ENCODE assay signal across 18 cellular contexts in the genomic region with DNA sequence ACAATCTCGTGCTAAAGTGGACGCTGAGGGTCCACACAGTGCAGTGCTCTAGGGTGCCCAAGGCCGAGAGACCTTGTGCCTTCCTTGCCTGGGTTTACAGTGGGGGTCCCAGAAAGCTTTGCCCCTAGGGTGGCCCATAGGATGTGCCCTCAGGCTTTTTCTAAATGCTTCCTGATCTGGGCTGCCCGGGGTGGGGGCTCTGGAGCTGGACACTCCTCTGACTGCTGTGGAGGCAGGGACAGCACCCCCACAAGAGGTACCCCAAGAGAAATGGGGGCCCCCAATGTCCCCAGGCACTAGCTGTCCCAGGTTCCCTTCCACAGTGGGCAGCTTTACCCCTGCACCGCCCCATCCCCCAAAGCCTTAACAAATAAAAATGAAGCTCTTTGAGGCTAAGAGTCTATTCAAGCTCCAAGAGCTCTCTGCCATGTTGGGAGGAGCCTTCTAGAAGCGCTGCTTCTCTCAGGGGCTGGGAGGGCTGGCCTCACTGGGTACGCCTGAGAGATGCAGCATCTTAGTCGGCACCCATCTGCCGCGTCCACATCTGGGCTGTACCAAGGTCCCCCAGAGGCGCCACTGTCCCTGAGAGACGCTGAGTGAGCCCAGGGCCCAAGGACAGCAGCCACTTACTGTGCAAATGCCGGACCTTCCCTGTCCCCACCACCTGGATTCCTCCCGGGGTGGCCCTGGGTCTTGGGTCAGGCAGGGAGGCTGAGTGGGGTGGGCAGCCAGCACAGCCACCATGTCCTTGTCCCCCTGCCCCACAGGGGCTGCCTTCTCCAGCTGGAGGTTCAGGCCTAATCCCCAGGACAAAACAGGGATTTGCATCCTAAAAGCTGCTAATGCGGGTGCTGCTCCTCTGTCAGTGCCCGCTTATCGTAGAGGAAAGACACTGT. TPM values are rescaled to one million over a fixed set of nuclear protein-coding genes. Genes with fewer than 3 reads are reported as not detected.
DNase-seq lines count a peak whose midpoint lies in the region; ATAC-seq and TF ChIP-seq lines count a peak whose summit lies in the region.
"Had no signal": no experiment of that assay in that cellular context is flagged by ENCODE, and none has a peak within 500 bp of the region (broad histone marks: within the 10 kb centered on the region; RNA-seq: fewer than 3 reads in every experiment).

No MANE protein-coding gene starts in this region.

- H2AFZ ChIP-seq in PC-9 (peak overlapping the region; percentile 77; the same call in 1 of the 2 replicates), trophoblast cell (ENCODE audit: insufficient read depth, low read length, poor library complexity) (no peak overlapping the region)

- no peak overlapping the region for H4K12ac ChIP-seq in trophoblast cell (ENCODE audit: low read depth, low read length)

- peak overlapping the region in 4 of 11 experiments; percentile 0 to 33 (median 22); a peak in 5 of 22 replicates for H3K9ac ChIP-seq in BLaER1 treated with 17β-estradiol and CSF1 and Interleukin-3, amounts not matched to agents 10 nM and 100 nM
- no peak overlapping the region for H3K9ac ChIP-seq in trophoblast cell (ENCODE audit: low read length)

- H3K9me2 ChIP-seq in PC-9 (ENCODE audit: insufficient read depth), result no peaks in the 10 kb centered on the region

- WGBS in trophoblast cell (ENCODE audit: extremely low coverage, insufficient coverage, insufficient read length), result no CpG with 5 or more reads among the region's 17 CpGs

- H3K4me1 Mint-ChIP-seq in osteocyte (ENCODE audit: unreplicated experiment), result peaks cover 5% of the 10 kb centered on the region

- H3K36me3 ChIP-seq in BLaER1 treated with 17β-estradiol and CSF1 and Interleukin-3, amounts not matched to agents 10 nM and 100 nM, result no peaks in the 10 kb centered on the region
- H3K36me3 ChIP-seq in PC-9 (ENCODE audit: low read depth), result no peaks in the 10 kb centered on the region
- H3K36me3 ChIP-seq in trophoblast cell (ENCODE audit: control insufficient read depth in 1 of 2, insufficient read depth in 2 of 2, low read length in 2 of 2), result no peaks in the 10 kb centered on the region
- H3K36me3 ChIP-seq: heart left ventricle, tibial nerve had no signal

- no peaks in the 10 kb centered on the region for H3K9me3 ChIP-seq in BLaER1 treated with 17β-estradiol and CSF1 and Interleukin-3, amounts not matched to agents 10 nM and 100 nM (replicated peaks in 1 of 11)
- H3K9me3 ChIP-seq in PC-9 (ENCODE audit: insufficient read depth, low read depth), result no peaks in the 10 kb centered on the region
- peaks cover 5% of the 10 kb centered on the region for H3K9me3 ChIP-seq in trophoblast cell (ENCODE audit: insufficient read depth, low read depth, low read length)
- H3K9me3 ChIP-seq: body of pancreas, heart left ventricle, tibial nerve had no signal

- no peak overlapping the region for H3K18ac ChIP-seq in trophoblast cell (ENCODE audit: low read length)

- H3K4me1 ChIP-seq in BLaER1 treated with 17β-estradiol and CSF1 and Interleukin-3, amounts not matched to agents 10 nM and 100 nM, result peaks cover 75 to 100% (median 89%) of the 10 kb centered on the region in 10 experiments
- H3K4me1 ChIP-seq in PC-9 (replicated peaks; ENCODE audit: insufficient read depth), result peaks cover 12% of the 10 kb centered on the region
- peaks cover 25 to 33% of the 10 kb centered on the region in 2 experiments for H3K4me1 ChIP-seq in trophoblast cell (ENCODE audit: control insufficient read depth in 1 of 2, insufficient read depth in 2 of 2, low read length in 2 of 2)

- H3K4ac ChIP-seq in trophoblast cell (ENCODE audit: low read depth, low read length), result no peak overlapping the region

- H3K9me3 Mint-ChIP-seq in osteocyte (ENCODE audit: unreplicated experiment), result no peaks in the 10 kb centered on the region
- H3K9me3 Mint-ChIP-seq: activated naive CD8-positive, alpha-beta T cell treated with anti-CD3 and anti-CD28 coated beads for 36 hours; activated T-helper 1 cell treated with anti-CD3 and anti-CD28 coated beads, Interleukin-12 subunit alpha, Interleukin-12 subunit beta, Interleukin-2, Interleukin-4 antibody, amounts not matched to agents 30 ng/mL and 10 ng/mL and 1 ng/mL, durations not matched to agents 14 hours and 24 hours and 36 hours; stimulated activated memory B cell treated with anti-CD40 and anti-IgM and Interleukin-4, amounts not matched to agents 10 μg/mL and 1 μg/mL and 100 μg/mL, for 72 hours had no signal

- no peak overlapping the region for H2BK5ac ChIP-seq in trophoblast cell (ENCODE audit: low read depth, low read length, poor library complexity)

- no peaks in the 10 kb centered on the region for H4K20me1 ChIP-seq in BLaER1 treated with 17β-estradiol and CSF1 and Interleukin-3, amounts not matched to agents 10 nM and 100 nM
- H4K20me1 ChIP-seq in PC-9 (ENCODE audit: insufficient read depth), result no peaks in the 10 kb centered on the region

- no peaks in the 10 kb centered on the region for H3K27me3 Mint-ChIP-seq in osteocyte (ENCODE audit: unreplicated experiment)
- H3K27me3 Mint-ChIP-seq: activated naive CD8-positive, alpha-beta T cell treated with anti-CD3 and anti-CD28 coated beads for 36 hours had no signal

- peak; percentile 44 for ATAC-seq in left colon
- ATAC-seq in GM21423 (IDR thresholded peaks at IDR 0.05; ENCODE audit: unreplicated experiment), result no peak

- peak overlapping the region; percentile 12 for H2AK5ac ChIP-seq in trophoblast cell (ENCODE audit: low read length)

- no peak overlapping the region for H3K27ac Mint-ChIP-seq in osteocyte (ENCODE audit: unreplicated experiment)
- H3K27ac Mint-ChIP-seq: activated naive CD8-positive, alpha-beta T cell treated with anti-CD3 and anti-CD28 coated beads for 36 hours; stimulated activated memory B cell treated with anti-CD40 and anti-IgM and Interleukin-4, amounts not matched to agents 10 μg/mL and 1 μg/mL and 100 μg/mL, for 72 hours had no signal

- intact Hi-C loops in PC-9 (cut with micrococcal nuclease; ENCODE audit: unreplicated experiment) (no loop called here), left colon (cut with DNase I, micrococcal nuclease) (no loop called here), posterior vena cava (cut with DNase I) (no loop called here)

- TF ChIP-seq CTCF in PC-9 (conservative IDR thresholded peaks at IDR 0.05) (no peak), osteocyte (IDR thresholded peaks at IDR 0.05) (no peak)

- H3K27me3 ChIP-seq in BLaER1 treated with 17β-estradiol and CSF1 and Interleukin-3, amounts not matched to agents 10 nM and 100 nM, result no peaks in the 10 kb centered on the region
- no peaks in the 10 kb centered on the region for H3K27me3 ChIP-seq in PC-9 (ENCODE audit: insufficient read depth, low read depth)
- H3K27me3 ChIP-seq in trophoblast cell (ENCODE audit: insufficient read depth, low read length), result no peaks in the 10 kb centered on the region
- H3K27me3 ChIP-seq: body of pancreas, tibial nerve had no signal

- no TSS peak for BruUV-seq in PC-9 (replicated peaks; lab: Mats Ljungman, UMichigan)

- H2BK12ac ChIP-seq in trophoblast cell (ENCODE audit: low read length), result peak overlapping the region; percentile 21

- H3F3A ChIP-seq in PC-9 (ENCODE audit: insufficient read depth, low read depth), result no peaks in the 10 kb centered on the region

- no peak overlapping the region for H2BK120ac ChIP-seq in trophoblast cell (ENCODE audit: insufficient read depth, low read length, poor library complexity)

- POLR2A ChIA-PET in PC-9 (lab: Charles Lee; ENCODE audit: unreplicated experiment), result interaction anchor here (0.6 kb wide), 1 partner anchor 1000 kb away, joined by 8 read pairs; no protein-coding TSS in a partner anchor

- no peak overlapping the region for H4K8ac ChIP-seq in trophoblast cell (ENCODE audit: low read depth, low read length)

- H3K4me3 Mint-ChIP-seq in osteocyte (ENCODE audit: unreplicated experiment), result no peak overlapping the region
- H3K4me3 Mint-ChIP-seq: activated naive CD8-positive, alpha-beta T cell treated with anti-CD3 and anti-CD28 coated beads for 36 hours; activated T-helper 1 cell treated with anti-CD3 and anti-CD28 coated beads, Interleukin-12 subunit alpha, Interleukin-12 subunit beta, Interleukin-2, Interleukin-4 antibody, amounts not matched to agents 30 ng/mL and 10 ng/mL and 1 ng/mL, durations not matched to agents 14 hours and 24 hours and 36 hours; stimulated activated memory B cell treated with anti-CD40 and anti-IgM and Interleukin-4, amounts not matched to agents 10 μg/mL and 1 μg/mL and 100 μg/mL, for 72 hours had no signal

- H3K36me3 Mint-ChIP-seq in osteocyte (ENCODE audit: unreplicated experiment), result no peaks in the 10 kb centered on the region
- H3K36me3 Mint-ChIP-seq: activated naive CD8-positive, alpha-beta T cell treated with anti-CD3 and anti-CD28 coated beads for 36 hours; stimulated activated memory B cell treated with anti-CD40 and anti-IgM and Interleukin-4, amounts not matched to agents 10 μg/mL and 1 μg/mL and 100 μg/mL, for 72 hours had no signal

- no peak overlapping the region for H3K23ac ChIP-seq in trophoblast cell (ENCODE audit: low read length)

- H3K4me2 ChIP-seq in BLaER1 treated with 17β-estradiol and CSF1 and Interleukin-3, amounts not matched to agents 10 nM and 100 nM, result peak overlapping the region; percentile 78 to 95 (median 88)
- H3K4me2 ChIP-seq in PC-9 (peak overlapping the region; percentile 69), trophoblast cell (ENCODE audit: low read length) (no peak overlapping the region)

- peaks cover 24% of the 10 kb centered on the region for H3K79me1 ChIP-seq in trophoblast cell (ENCODE audit: low read length)

- H3K4me3 ChIP-seq in BLaER1 treated with 17β-estradiol and CSF1 and Interleukin-3, amounts not matched to agents 10 nM and 100 nM, result no peak overlapping the region
- H3K4me3 ChIP-seq in PC-9 (no peak overlapping the region), trophoblast cell (ENCODE audit: low read depth, low read length) (no peak overlapping the region)
- H3K4me3 ChIP-seq: body of pancreas, heart left ventricle, tibial nerve had no signal

- DNase-seq in PC-9 (no peak), left colon (no peak), trophoblast cell (no peak), posterior vena cava (ENCODE audit: low spot score) (no peak), A172 (ENCODE audit: low spot score) (no peak), osteocyte (ENCODE audit: extremely low spot score, unreplicated experiment) (no peak)
- DNase-seq: NCI-H1092 treated with DMSO at 0.1 percent for 48 hours had no signal

- H3K27ac ChIP-seq in BLaER1 treated with 17β-estradiol and CSF1 and Interleukin-3, amounts not matched to agents 10 nM and 100 nM, result peak overlapping the region in 8 of 11 experiments; percentile 18 to 77 (median 62); a peak in 15 of 22 replicates
- H3K27ac ChIP-seq in PC-9 (no peak overlapping the region), trophoblast cell (ENCODE audit: low read depth, low read length) (no peak overlapping the region)
- H3K27ac ChIP-seq: body of pancreas, tibial nerve had no signal

- peak overlapping the region; percentile 33 for H4K91ac ChIP-seq in trophoblast cell (ENCODE audit: low read depth, low read length)

- H3K79me2 ChIP-seq in PC-9 (ENCODE audit: low read depth), result no peaks in the 10 kb centered on the region
- H3K79me2 ChIP-seq in trophoblast cell (ENCODE audit: control insufficient read depth, insufficient read depth, low read length, poor library complexity), result no peaks in the 10 kb centered on the region

- CTCF ChIA-PET in PC-9 (lab: Charles Lee), result no interaction called here

- peak overlapping the region; percentile 4 for H3K14ac ChIP-seq in trophoblast cell (ENCODE audit: low read length)

RNA-seq across cellular contexts. Expression of gene CEBPA, which starts 27.4 kb away (rescaled TPM):
- total RNA-seq in PC-9 (2021) (8.9 and 9.2 TPM in 2 replicates), left colon (10 to 100 TPM; 70.6 to 73.5 TPM), posterior vena cava (1 to 10 TPM; 6.3 to 8.0 TPM), osteocyte (0.86 and 1.4 TPM in 2 replicates)
- 148 and 169 TPM in 2 replicates for polyA plus RNA-seq in trophoblast cell (2013)
- total RNA-seq in A172 (2014; rRNA removed; shearing (Covaris generic)), result 3.9 and 4.3 TPM in 2 replicates

RNA-seq across cellular contexts. Expression of gene SLC7A10, which starts 49.3 kb away (rescaled TPM):
- not detected in 2 replicates for total RNA-seq in PC-9 (2021)
- under 1 TPM in 1 of 2 donors, not detected in 1; 0.22 TPM for total RNA-seq in left colon
- polyA plus RNA-seq in trophoblast cell (2013), result 0.81 and 0.99 TPM in 2 replicates
- not detected for total RNA-seq in posterior vena cava
- total RNA-seq in A172 (2014; rRNA removed; shearing (Covaris generic)), result not detected in 2 replicates
- not detected in 2 replicates for total RNA-seq in osteocyte
- total RNA-seq: activated naive CD8-positive, alpha-beta T cell treated with anti-CD3 and anti-CD28 coated beads for 36 hours; activated T-helper 1 cell treated with anti-CD3 and anti-CD28 coated beads, Interleukin-12 subunit alpha, Interleukin-12 subunit beta, Interleukin-2, Interleukin-4 antibody, amounts not matched to agents 30 ng/mL and 10 ng/mL and 1 ng/mL, durations not matched to agents 14 hours and 24 hours and 36 hours; HT1080; T-helper 2 cell treated with Interferon-gamma antibody and Interleukin-4, amounts not matched to agents 100 ng/mL and 5 ng/mL, for 36 hours had no signal
- polyA plus RNA-seq: neural cell had no signal

Comparison
In these comparisons a context has a peak if more than half of its experiments do, and no peak if none do; other contexts are left out.
1. H3K27ac ChIP-seq: peak in BLaER1 treated with 17β-estradiol and CSF1 and Interleukin-3, amounts not matched to agents 10 nM and 100 nM (8 of 11); none in PC-9 (single experiment) and trophoblast cell (single experiment).